Comparison of ENCODE assay signal across 1 cellular context in the genomic region with DNA sequence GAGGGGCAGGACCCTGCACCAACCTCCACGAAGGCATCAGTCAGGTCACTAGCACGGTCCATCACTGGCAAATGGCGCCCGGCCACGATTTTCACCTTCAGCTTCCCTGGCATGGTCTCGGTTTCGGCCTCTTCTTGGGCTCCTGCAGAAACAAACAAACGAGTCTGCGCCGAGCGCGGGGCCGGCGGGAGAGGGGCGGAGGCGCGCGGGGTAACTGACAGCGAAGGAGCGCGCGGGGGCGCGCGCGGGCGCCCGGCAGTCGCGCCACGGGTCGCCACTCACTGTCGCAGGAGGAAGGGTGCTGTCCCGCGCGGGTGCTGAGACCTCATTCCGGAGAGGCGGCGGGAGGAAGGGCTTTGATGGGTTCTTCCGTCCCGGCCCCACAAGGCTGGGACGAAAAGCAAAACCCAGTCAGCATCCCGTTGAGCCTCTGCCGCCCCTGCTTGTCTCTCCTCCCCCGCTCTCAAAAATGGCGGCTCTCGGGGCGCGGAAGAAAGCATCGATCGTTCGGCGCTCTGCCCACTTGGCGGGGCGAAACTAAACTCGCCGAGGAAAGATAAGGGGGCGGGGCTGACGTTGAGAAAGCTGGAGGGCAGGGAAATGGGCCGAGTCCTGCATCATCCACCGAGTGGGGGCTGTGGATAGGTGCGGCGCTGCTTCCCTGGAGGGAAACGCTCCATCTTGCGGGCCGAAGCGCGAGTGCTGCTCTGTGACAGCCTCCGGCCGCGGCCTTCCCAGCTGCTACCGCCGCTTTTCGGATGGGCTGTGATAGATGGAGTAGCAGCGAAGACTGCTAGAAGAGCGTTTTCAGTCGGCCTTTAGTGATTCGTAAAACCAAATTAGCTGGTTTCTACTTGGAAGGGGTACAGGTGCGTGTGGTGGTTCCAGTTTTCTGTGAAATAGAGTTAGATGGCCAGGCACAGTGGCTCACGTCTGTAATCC.
TF ChIP-seq lines count a peak whose summit lies in the region.

A gene with protein sequence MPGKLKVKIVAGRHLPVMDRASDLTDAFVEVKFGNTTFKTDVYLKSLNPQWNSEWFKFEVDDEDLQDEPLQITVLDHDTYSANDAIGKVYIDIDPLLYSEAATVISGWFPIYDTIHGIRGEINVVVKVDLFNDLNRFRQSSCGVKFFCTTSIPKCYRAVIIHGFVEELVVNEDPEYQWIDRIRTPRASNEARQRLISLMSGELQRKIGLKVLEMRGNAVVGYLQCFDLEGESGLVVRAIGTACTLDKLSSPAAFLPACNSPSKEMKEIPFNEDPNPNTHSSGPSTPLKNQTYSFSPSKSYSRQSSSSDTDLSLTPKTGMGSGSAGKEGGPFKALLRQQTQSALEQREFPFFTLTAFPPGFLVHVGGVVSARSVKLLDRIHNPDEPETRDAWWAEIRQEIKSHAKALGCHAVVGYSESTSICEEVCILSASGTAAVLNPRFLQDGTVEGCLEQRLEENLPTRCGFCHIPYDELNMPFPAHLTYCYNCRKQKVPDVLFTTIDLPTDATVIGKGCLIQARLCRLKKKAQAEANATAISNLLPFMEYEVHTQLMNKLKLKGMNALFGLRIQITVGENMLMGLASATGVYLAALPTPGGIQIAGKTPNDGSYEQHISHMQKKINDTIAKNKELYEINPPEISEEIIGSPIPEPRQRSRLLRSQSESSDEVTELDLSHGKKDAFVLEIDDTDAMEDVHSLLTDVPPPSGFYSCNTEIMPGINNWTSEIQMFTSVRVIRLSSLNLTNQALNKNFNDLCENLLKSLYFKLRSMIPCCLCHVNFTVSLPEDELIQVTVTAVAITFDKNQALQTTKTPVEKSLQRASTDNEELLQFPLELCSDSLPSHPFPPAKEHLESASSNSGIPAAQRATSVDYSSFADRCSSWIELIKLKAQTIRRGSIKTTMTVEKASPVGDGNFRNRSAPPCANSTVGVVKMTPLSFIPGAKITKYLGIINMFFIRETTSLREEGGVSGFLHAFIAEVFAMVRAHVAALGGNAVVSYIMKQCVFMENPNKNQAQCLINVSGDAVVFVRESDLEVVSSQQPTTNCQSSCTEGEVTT (minus strand): TSS at position 505 of the 942 bp plus-strand sequence. CDS start 392 bp downstream, at position 113.

TF ChIP-seq in HepG2, 621 proteins besides CTCF, POLR2A, EP300 and RAD21 (continued from another document and continues in another):
- TF ChIP-seq, protein P1, sequence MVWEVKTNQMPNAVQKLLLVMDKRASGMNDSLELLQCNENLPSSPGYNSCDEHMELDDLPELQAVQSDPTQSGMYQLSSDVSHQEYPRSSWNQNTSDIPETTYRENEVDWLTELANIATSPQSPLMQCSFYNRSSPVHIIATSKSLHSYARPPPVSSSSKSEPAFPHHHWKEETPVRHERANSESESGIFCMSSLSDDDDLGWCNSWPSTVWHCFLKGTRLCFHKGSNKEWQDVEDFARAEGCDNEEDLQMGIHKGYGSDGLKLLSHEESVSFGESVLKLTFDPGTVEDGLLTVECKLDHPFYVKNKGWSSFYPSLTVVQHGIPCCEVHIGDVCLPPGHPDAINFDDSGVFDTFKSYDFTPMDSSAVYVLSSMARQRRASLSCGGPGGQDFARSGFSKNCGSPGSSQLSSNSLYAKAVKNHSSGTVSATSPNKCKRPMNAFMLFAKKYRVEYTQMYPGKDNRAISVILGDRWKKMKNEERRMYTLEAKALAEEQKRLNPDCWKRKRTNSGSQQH (CRISPR knock-in tag; IDR thresholded peaks at IDR 0.05; ENCODE audit: low read depth) = no peak
- TF ChIP-seq EHMT2 (IDR thresholded peaks at IDR 0.05; ENCODE audit: borderline replicate concordance, low read depth, low read length) (no peak; the same call in 1 of the 2 replicates), ZNF629 (CRISPR knock-in tag; conservative IDR thresholded peaks at IDR 0.05) (peak; percentile 75), TMF1 (CRISPR knock-in tag; IDR thresholded peaks at IDR 0.05; ENCODE audit: low read depth) (0 out of 2 replicates have a peak, but pooled peaks have one; percentile 23), TCF12 (IDR thresholded peaks at IDR 0.05) (no peak), TCF12 (CRISPR knock-in tag; IDR thresholded peaks at IDR 0.05) (0 out of 2 replicates have a peak, but pooled peaks have one; percentile 18), JUN (CRISPR knock-in tag; IDR thresholded peaks at IDR 0.05) (peak; percentile 31; the same call in 1 of the 2 replicates), YEATS4 (CRISPR knock-in tag; IDR thresholded peaks at IDR 0.05; ENCODE audit: borderline replicate concordance) (peak; percentile 95), ZNF367 (CRISPR knock-in tag; IDR thresholded peaks at IDR 0.05; ENCODE audit: borderline replicate concordance) (no peak), SSRP1 (CRISPR knock-in tag; IDR thresholded peaks at IDR 0.05) (0 out of 2 replicates have a peak, but pooled peaks have one; percentile 29), CBX5 (CRISPR knock-in tag; IDR thresholded peaks at IDR 0.05; ENCODE audit: borderline replicate concordance) (peak; percentile 87; the same call in 1 of the 2 replicates), MAFF (IDR thresholded peaks at IDR 0.05; ENCODE audit: low read depth, low read length) (peak; percentile 34; the same call in 1 of the 2 replicates), ZNF7 (CRISPR knock-in tag; IDR thresholded peaks at IDR 0.05) (no peak), ZNF12 (CRISPR knock-in tag; IDR thresholded peaks at IDR 0.05) (0 out of 2 replicates have a peak, but pooled peaks have one; percentile 29), HNRNPK (IDR thresholded peaks at IDR 0.05; ENCODE audit: low read depth, low read length, poor library complexity, severe bottlenecking) (no peak), GZF1 (CRISPR knock-in tag; IDR thresholded peaks at IDR 0.05) (no peak), MIXL1 (CRISPR knock-in tag; IDR thresholded peaks at IDR 0.05) (no peak; the same call in 1 of the 2 replicates), HMG20A (CRISPR knock-in tag; IDR thresholded peaks at IDR 0.05; ENCODE audit: borderline replicate concordance) (peak; percentile 56; the same call in 1 of the 2 replicates), ZNF788 (CRISPR knock-in tag; IDR thresholded peaks at IDR 0.05; ENCODE audit: borderline replicate concordance) (peak; percentile 98), THYN1 (CRISPR knock-in tag; IDR thresholded peaks at IDR 0.05; ENCODE audit: borderline replicate concordance, low read depth) (0 out of 2 replicates have a peak, but pooled peaks have one; percentile 22)
- TF ChIP-seq, protein P2, sequence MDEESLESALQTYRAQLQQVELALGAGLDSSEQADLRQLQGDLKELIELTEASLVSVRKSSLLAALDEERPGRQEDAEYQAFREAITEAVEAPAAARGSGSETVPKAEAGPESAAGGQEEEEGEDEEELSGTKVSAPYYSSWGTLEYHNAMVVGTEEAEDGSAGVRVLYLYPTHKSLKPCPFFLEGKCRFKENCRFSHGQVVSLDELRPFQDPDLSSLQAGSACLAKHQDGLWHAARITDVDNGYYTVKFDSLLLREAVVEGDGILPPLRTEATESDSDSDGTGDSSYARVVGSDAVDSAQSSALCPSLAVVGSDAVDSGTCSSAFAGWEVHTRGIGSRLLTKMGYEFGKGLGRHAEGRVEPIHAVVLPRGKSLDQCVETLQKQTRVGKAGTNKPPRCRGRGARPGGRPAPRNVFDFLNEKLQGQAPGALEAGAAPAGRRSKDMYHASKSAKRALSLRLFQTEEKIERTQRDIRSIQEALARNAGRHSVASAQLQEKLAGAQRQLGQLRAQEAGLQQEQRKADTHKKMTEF (CRISPR knock-in tag; IDR thresholded peaks at IDR 0.05) = peak; percentile 88
- TF ChIP-seq, protein P3, sequence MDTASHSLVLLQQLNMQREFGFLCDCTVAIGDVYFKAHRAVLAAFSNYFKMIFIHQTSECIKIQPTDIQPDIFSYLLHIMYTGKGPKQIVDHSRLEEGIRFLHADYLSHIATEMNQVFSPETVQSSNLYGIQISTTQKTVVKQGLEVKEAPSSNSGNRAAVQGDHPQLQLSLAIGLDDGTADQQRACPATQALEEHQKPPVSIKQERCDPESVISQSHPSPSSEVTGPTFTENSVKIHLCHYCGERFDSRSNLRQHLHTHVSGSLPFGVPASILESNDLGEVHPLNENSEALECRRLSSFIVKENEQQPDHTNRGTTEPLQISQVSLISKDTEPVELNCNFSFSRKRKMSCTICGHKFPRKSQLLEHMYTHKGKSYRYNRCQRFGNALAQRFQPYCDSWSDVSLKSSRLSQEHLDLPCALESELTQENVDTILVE (CRISPR knock-in tag; IDR thresholded peaks at IDR 0.05) = peak; percentile 63
- TF ChIP-seq, protein P4, sequence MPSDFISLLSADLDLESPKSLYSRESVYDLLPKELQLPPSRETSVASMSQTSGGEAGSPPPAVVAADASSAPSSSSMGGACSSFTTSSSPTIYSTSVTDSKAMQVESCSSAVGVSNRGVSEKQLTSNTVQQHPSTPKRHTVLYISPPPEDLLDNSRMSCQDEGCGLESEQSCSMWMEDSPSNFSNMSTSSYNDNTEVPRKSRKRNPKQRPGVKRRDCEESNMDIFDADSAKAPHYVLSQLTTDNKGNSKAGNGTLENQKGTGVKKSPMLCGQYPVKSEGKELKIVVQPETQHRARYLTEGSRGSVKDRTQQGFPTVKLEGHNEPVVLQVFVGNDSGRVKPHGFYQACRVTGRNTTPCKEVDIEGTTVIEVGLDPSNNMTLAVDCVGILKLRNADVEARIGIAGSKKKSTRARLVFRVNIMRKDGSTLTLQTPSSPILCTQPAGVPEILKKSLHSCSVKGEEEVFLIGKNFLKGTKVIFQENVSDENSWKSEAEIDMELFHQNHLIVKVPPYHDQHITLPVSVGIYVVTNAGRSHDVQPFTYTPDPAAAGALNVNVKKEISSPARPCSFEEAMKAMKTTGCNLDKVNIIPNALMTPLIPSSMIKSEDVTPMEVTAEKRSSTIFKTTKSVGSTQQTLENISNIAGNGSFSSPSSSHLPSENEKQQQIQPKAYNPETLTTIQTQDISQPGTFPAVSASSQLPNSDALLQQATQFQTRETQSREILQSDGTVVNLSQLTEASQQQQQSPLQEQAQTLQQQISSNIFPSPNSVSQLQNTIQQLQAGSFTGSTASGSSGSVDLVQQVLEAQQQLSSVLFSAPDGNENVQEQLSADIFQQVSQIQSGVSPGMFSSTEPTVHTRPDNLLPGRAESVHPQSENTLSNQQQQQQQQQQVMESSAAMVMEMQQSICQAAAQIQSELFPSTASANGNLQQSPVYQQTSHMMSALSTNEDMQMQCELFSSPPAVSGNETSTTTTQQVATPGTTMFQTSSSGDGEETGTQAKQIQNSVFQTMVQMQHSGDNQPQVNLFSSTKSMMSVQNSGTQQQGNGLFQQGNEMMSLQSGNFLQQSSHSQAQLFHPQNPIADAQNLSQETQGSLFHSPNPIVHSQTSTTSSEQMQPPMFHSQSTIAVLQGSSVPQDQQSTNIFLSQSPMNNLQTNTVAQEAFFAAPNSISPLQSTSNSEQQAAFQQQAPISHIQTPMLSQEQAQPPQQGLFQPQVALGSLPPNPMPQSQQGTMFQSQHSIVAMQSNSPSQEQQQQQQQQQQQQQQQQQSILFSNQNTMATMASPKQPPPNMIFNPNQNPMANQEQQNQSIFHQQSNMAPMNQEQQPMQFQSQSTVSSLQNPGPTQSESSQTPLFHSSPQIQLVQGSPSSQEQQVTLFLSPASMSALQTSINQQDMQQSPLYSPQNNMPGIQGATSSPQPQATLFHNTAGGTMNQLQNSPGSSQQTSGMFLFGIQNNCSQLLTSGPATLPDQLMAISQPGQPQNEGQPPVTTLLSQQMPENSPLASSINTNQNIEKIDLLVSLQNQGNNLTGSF (CRISPR knock-in tag; IDR thresholded peaks at IDR 0.05) = peak; percentile 35; the same call in 1 of the 2 replicates
- TF ChIP-seq, protein P5, sequence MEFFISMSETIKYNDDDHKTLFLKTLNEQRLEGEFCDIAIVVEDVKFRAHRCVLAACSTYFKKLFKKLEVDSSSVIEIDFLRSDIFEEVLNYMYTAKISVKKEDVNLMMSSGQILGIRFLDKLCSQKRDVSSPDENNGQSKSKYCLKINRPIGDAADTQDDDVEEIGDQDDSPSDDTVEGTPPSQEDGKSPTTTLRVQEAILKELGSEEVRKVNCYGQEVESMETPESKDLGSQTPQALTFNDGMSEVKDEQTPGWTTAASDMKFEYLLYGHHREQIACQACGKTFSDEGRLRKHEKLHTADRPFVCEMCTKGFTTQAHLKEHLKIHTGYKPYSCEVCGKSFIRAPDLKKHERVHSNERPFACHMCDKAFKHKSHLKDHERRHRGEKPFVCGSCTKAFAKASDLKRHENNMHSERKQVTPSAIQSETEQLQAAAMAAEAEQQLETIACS (CRISPR knock-in tag; IDR thresholded peaks at IDR 0.05) = peak; percentile 94
- TF ChIP-seq, protein P6, sequence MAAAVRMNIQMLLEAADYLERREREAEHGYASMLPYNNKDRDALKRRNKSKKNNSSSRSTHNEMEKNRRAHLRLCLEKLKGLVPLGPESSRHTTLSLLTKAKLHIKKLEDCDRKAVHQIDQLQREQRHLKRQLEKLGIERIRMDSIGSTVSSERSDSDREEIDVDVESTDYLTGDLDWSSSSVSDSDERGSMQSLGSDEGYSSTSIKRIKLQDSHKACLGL (CRISPR knock-in tag; IDR thresholded peaks at IDR 0.05) = no peak
- TF ChIP-seq, protein P7, sequence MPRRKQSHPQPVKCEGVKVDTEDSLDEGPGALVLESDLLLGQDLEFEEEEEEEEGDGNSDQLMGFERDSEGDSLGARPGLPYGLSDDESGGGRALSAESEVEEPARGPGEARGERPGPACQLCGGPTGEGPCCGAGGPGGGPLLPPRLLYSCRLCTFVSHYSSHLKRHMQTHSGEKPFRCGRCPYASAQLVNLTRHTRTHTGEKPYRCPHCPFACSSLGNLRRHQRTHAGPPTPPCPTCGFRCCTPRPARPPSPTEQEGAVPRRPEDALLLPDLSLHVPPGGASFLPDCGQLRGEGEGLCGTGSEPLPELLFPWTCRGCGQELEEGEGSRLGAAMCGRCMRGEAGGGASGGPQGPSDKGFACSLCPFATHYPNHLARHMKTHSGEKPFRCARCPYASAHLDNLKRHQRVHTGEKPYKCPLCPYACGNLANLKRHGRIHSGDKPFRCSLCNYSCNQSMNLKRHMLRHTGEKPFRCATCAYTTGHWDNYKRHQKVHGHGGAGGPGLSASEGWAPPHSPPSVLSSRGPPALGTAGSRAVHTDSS (CRISPR knock-in tag; conservative IDR thresholded peaks at IDR 0.05) = no peak
- TF ChIP-seq, protein P8, sequence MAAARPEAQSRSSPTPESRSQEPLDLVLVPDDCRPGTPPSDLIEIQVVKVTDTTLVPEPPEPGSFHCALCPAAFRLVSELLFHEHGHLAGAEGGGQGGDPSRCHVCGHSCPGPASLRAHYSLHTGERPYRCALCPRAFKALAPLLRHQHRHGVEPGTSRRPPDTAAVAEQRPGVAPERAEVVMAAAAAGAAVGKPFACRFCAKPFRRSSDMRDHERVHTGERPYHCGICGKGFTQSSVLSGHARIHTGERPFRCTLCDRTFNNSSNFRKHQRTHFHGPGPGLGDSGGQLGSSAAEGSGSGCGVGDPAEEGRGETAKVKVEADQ (CRISPR knock-in tag; IDR thresholded peaks at IDR 0.05; ENCODE audit: borderline replicate concordance) = peak; percentile 92; the same call in 1 of the 2 replicates
- TF ChIP-seq, protein P9, sequence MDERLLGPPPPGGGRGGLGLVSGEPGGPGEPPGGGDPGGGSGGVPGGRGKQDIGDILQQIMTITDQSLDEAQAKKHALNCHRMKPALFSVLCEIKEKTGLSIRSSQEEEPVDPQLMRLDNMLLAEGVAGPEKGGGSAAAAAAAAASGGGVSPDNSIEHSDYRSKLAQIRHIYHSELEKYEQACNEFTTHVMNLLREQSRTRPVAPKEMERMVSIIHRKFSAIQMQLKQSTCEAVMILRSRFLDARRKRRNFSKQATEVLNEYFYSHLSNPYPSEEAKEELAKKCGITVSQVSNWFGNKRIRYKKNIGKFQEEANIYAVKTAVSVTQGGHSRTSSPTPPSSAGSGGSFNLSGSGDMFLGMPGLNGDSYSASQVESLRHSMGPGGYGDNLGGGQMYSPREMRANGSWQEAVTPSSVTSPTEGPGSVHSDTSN (CRISPR knock-in tag; IDR thresholded peaks at IDR 0.05) = peak; percentile 47
- TF ChIP-seq, protein P10, sequence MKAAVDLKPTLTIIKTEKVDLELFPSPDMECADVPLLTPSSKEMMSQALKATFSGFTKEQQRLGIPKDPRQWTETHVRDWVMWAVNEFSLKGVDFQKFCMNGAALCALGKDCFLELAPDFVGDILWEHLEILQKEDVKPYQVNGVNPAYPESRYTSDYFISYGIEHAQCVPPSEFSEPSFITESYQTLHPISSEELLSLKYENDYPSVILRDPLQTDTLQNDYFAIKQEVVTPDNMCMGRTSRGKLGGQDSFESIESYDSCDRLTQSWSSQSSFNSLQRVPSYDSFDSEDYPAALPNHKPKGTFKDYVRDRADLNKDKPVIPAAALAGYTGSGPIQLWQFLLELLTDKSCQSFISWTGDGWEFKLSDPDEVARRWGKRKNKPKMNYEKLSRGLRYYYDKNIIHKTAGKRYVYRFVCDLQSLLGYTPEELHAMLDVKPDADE (CRISPR knock-in tag; IDR thresholded peaks at IDR 0.05) = 0 out of 2 replicates have a peak, but pooled peaks have one; percentile 52
